22 cellular contexts compared by ENCODE assay signal in the genomic region with DNA sequence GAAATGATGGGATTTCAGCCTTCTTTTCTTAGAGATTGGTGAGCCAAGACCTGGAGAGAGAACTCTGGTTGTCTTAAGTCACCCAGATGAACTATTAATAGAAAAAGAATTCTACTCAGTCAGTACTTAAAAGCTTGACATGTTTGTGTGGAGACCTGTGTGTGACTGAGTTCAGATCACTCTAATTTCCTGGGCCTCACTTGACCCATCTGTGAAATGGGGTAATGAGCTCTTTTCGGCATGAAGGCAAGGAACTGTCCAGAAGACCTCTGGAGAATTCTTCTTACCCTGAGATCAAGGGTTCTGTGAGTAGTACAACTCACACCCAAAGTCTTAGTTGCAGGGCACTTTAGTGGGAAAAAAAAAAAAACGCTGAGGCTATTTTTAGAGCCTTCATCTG.
"Had no signal": no experiment of that assay in that cellular context is flagged by ENCODE, and none has a peak within 500 bp of the region (broad histone marks: within the 10 kb centered on the region; RNA-seq: fewer than 3 reads in every experiment).

No MANE protein-coding gene starts in this region.

- H3K4me3 ChIP-seq: heart left ventricle, lung, tibial nerve, vagina had no signal

- H3K4me1 Mint-ChIP-seq: activated CD8-positive, alpha-beta memory T cell treated with anti-CD3 and anti-CD28 coated beads, Interleukin-2, amount 10 ng/mL, durations not matched to agents 7 days and 5 days had no signal

- H3K9me3 Mint-ChIP-seq: activated CD4-positive, alpha-beta memory T cell treated with anti-CD3 and anti-CD28 coated beads, Interleukin-2, amount 10 ng/mL, durations not matched to agents 7 days and 5 days; neural crest cell had no signal

- H3K36me3 ChIP-seq: tibial nerve, vagina had no signal

- H3K27ac Mint-ChIP-seq: activated CD4-positive, alpha-beta memory T cell treated with anti-CD3 and anti-CD28 coated beads, Interleukin-2, amount 10 ng/mL, durations not matched to agents 7 days and 5 days; activated CD4-positive, alpha-beta T cell treated with anti-CD3 and anti-CD28 coated beads, Interleukin-2, amount 10 ng/mL, durations not matched to agents 24 days and 14 days; activated CD8-positive, alpha-beta memory T cell treated with anti-CD3 and anti-CD28 coated beads, Interleukin-2, amount 10 ng/mL, durations not matched to agents 7 days and 5 days; activated naive CD4-positive, alpha-beta T cell treated with anti-CD3 and anti-CD28 coated beads, Interleukin-2, amount 50 U/mL, for 24 hours; brain had no signal

- H3K4me3 Mint-ChIP-seq: activated CD4-positive, alpha-beta memory T cell treated with anti-CD3 and anti-CD28 coated beads, Interleukin-2, amount 10 ng/mL, durations not matched to agents 7 days and 5 days; activated CD4-positive, alpha-beta T cell treated with anti-CD3 and anti-CD28 coated beads, Interleukin-2, amount 10 ng/mL, durations not matched to agents 24 days and 14 days; activated CD8-positive, alpha-beta memory T cell treated with anti-CD3 and anti-CD28 coated beads, Interleukin-2, amount 10 ng/mL, durations not matched to agents 7 days and 5 days; activated naive CD4-positive, alpha-beta T cell treated with anti-CD3 and anti-CD28 coated beads, Interleukin-2, amount 50 U/mL, for 24 hours; brain; naive thymus-derived CD4-positive, alpha-beta T cell; neural crest cell had no signal

- H3K36me3 Mint-ChIP-seq: brain had no signal

- DNase-seq: activated CD4-positive, alpha-beta memory T cell treated with anti-CD3 and anti-CD28 coated beads, Interleukin-2, amount 10 ng/mL, durations not matched to agents 7 days and 5 days; activated CD4-positive, alpha-beta T cell treated with anti-CD3 and anti-CD28 coated beads, Interleukin-2, amount 10 ng/mL, durations not matched to agents 24 days and 14 days; activated CD8-positive, alpha-beta memory T cell treated with anti-CD3 and anti-CD28 coated beads, Interleukin-2, amount 10 ng/mL, durations not matched to agents 7 days and 5 days; activated gamma-delta T cell treated with Interleukin-2 at 50 U/mL for 16 hours; activated T-cell treated with anti-CD3 and anti-CD28 coated beads for 4 hours; anterior cingulate cortex; central memory CD4-positive, alpha-beta T cell; heart left ventricle; left colon; naive thymus-derived CD4-positive, alpha-beta T cell; occipital lobe; stimulated activated CD4-positive, alpha-beta T cell treated with anti-CD3 and anti-CD28 coated beads, Interleukin-4, amount 100 ng/mL, for 1 hour; stimulated activated naive CD8-positive, alpha-beta T cell treated with anti-CD3 and anti-CD28 coated beads, Interleukin-15, Interleukin-2, amounts not matched to agents 100 U/mL and 50 U/mL, for 24 hours; substantia nigra had no signal

- H3K9me3 ChIP-seq: heart left ventricle, tibial nerve, vagina had no signal

- H3K27me3 Mint-ChIP-seq: activated CD4-positive, alpha-beta memory T cell treated with anti-CD3 and anti-CD28 coated beads, Interleukin-2, amount 10 ng/mL, durations not matched to agents 7 days and 5 days; activated CD4-positive, alpha-beta T cell treated with anti-CD3 and anti-CD28 coated beads, Interleukin-2, amount 10 ng/mL, durations not matched to agents 24 days and 14 days; activated CD8-positive, alpha-beta memory T cell treated with anti-CD3 and anti-CD28 coated beads, Interleukin-2, amount 10 ng/mL, durations not matched to agents 7 days and 5 days; activated naive CD4-positive, alpha-beta T cell treated with anti-CD3 and anti-CD28 coated beads, Interleukin-2, amount 50 U/mL, for 24 hours; brain; naive thymus-derived CD4-positive, alpha-beta T cell had no signal

- H3K27ac ChIP-seq: vagina, VCaP had no signal

- ATAC-seq: activated CD4-positive, CD25-positive, alpha-beta regulatory T cell treated with anti-CD3 and anti-CD28 coated beads, Interleukin-2, amount 50 U/mL, for 24 hours; activated CD8-positive, alpha-beta memory T cell treated with anti-CD3 and anti-CD28 coated beads, Interleukin-2, amount 10 ng/mL, durations not matched to agents 7 days and 5 days; heart left ventricle; left colon; naive thymus-derived CD4-positive, alpha-beta T cell; stimulated activated naive CD8-positive, alpha-beta T cell treated with anti-CD3 and anti-CD28 coated beads, Interleukin-15, Interleukin-2, amounts not matched to agents 100 U/mL and 50 U/mL, for 24 hours had no signal

- H3K27me3 ChIP-seq: heart left ventricle, tibial nerve, vagina had no signal
